Comparison of ENCODE assay signal across 11 cellular contexts in genomic region chr6:9851541-9852380, GRCh38.
DNase-seq lines count a peak whose midpoint lies in the region; ATAC-seq and TF ChIP-seq lines count a peak whose summit lies in the region.
"Had no signal": no experiment of that assay in that cellular context is flagged by ENCODE, and none has a peak within 500 bp of the region (broad histone marks: within the 10 kb centered on the region; RNA-seq: fewer than 3 reads in every experiment).

No MANE protein-coding gene starts in this region.

- H3K27ac ChIP-seq in right atrium auricular region, result no peak overlapping the region
- H3K27ac ChIP-seq: lower lobe of right lung had no signal

- H3K4me3 ChIP-seq in H7 (ENCODE audit: insufficient read depth, low read depth, low read length) (no peak overlapping the region), right atrium auricular region (no peak overlapping the region)
- H3K4me3 ChIP-seq: lower lobe of right lung had no signal

- DNase-seq in ACHN (peak; percentile 41), H7 (peak; percentile 30), RKO (ENCODE audit: low spot score) (peak; percentile 38), iPS DF 4.7 (ENCODE audit: extremely low read depth, low spot score) (peak; percentile 58), right atrium auricular region (ENCODE audit: low spot score) (no peak)
- no peak for DNase-seq in NK-92 treated with Interleukin-12 subunit alpha and Interleukin-12 subunit beta, amount 100 ng/mL, for 24 hours (lab: John Stamatoyannopoulos, UW)
- DNase-seq: activated B cell treated with CpG ODN at 0.5 μM for 24 hours; effector memory CD4-positive, alpha-beta T cell; lower lobe of right lung had no signal

- H3K36me3 ChIP-seq in H7 (replicated peaks; ENCODE audit: control insufficient read depth, insufficient read depth, low read length) (no peaks in the 10 kb centered on the region), right atrium auricular region (no peaks in the 10 kb centered on the region)
- H3K36me3 ChIP-seq: lower lobe of right lung had no signal

- H3K4me1 ChIP-seq in right atrium auricular region, result no peaks in the 10 kb centered on the region
- H3K4me1 ChIP-seq: lower lobe of right lung had no signal

- in situ Hi-C loops in ACHN (cut with HindIII; ENCODE audit: low pct_ligation_motif_present, low pct_unique_long_range_greater_than_20kb, low sequenced_read_pairs), result no loop called here

- ATAC-seq in HG02571 (IDR thresholded peaks at IDR 0.05; ENCODE audit: unreplicated experiment), result no peak
- no peak for ATAC-seq in HG03442 (IDR thresholded peaks at IDR 0.05; ENCODE audit: unreplicated experiment)

- no peaks in the 10 kb centered on the region for H3K27me3 ChIP-seq in H7 (ENCODE audit: control insufficient read depth, insufficient read depth, low read length)
- H3K27me3 ChIP-seq in right atrium auricular region, result no peaks in the 10 kb centered on the region

- peaks cover 0 to 55% of the 10 kb centered on the region in 2 donors for H3K9me3 ChIP-seq in right atrium auricular region

- no peak for TF ChIP-seq CTCF in right atrium auricular region (IDR thresholded peaks at IDR 0.05)

Comparison
In these comparisons a context has a peak if more than half of its experiments do, and no peak if none do; other contexts are left out.
1. DNase-seq: peak in ACHN (single experiment), H7 (single experiment), RKO (single experiment) and iPS DF 4.7 (single experiment); none in right atrium auricular region (single experiment) and NK-92 treated with Interleukin-12 subunit alpha and Interleukin-12 subunit beta, amount 100 ng/mL, for 24 hours (single experiment).